ENCODE assay signal across 9 cellular contexts in the genomic region with DNA sequence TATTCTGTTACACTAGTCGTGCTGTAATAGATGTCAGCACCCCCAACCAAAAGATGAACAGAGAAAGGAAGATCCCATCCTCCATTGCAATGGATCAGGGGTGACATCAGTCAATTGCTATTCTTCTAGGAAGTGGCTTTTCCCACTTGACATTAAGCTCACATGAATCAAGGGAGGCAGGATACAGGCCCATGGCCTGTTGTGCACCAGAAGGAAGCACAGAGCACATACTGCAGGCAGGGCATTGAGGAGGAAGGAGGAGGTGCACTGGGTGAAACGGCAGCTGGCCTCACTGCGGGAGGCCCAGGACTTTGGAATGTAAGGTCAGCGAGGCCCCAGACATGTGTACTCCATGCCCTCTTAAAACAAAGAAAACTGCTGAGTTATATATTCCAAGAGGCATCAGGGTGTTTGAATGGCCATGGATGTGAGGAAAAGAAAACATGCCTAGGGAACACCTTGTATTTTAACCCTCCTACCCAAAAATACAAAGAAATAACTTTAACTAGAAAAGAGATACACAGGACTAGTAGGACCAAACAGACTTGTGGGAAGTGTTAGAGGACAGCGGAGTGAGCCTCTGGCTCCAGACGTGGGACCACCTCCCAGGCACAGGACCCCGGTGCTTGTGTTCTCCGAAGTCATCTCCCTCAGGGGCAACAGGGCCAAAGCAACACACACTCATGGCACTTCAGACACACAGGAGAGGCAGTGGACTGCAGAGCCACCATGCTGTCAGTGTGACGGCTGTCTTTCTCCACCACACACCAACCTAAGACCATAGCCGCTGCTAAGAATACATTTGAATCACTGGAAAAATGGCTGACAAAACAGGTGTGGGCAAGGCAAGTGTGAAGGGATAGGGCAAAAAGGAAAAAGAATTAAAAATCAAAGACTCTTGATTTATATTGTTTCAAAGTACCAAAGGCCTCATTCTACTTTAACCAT. TPM values are rescaled to one million over a fixed set of nuclear protein-coding genes. Genes with fewer than 3 reads are reported as not detected.
DNase-seq lines count a peak whose midpoint lies in the region; ATAC-seq, FAIRE-seq and TF ChIP-seq lines count a peak whose summit lies in the region.
"Had no signal": no experiment of that assay in that cellular context is flagged by ENCODE, and none has a peak within 500 bp of the region (broad histone marks: within the 10 kb centered on the region; RNA-seq: fewer than 3 reads in every experiment).

No MANE protein-coding gene starts in this region.

- no peak for DNase-seq in HFFc6
- DNase-seq in SJSA1 (ENCODE audit: low read depth in 1 of 2, low spot score in 2 of 2): peak; percentile 88 to 90
- DNase-seq in glomerular visceral epithelial cell (ENCODE audit: extremely low spot score): peak; percentile 93
- peak; percentile 86 for DNase-seq in small intestine
- no peak for DNase-seq in GDM1 (lab: John Stamatoyannopoulos, UW)
- DNase-seq in pons (ENCODE audit: low spot score): no peak
- no peak for DNase-seq in stimulated activated CD4-positive, alpha-beta T cell treated with anti-CD3 and anti-CD28 coated beads, Interleukin-12 subunit alpha, Interleukin-12 subunit beta, amount 100 ng/mL, for 4 hours
- DNase-seq: MV-4-11 had no signal

- H3K4me1 Mint-ChIP-seq in HFFc6 (ENCODE audit: low read depth): peaks cover 43% of the 10 kb centered on the region

- H3K27ac ChIP-seq in SJSA1: peak overlapping the region; percentile 71
- H3K27ac ChIP-seq in small intestine (ENCODE audit: low read depth in 1 of 2, low read length in 1 of 2): peak overlapping the region; percentile 7 to 39

- no peak for TF ChIP-seq CTCF in HFFc6 (IDR thresholded peaks at IDR 0.05)

- FAIRE-seq in small intestine (lab: Jason Lieb, UNC): no peak

- no peaks in the 10 kb centered on the region for H3K9me3 Mint-ChIP-seq in HFFc6

- H3K36me3 ChIP-seq in SJSA1 (no peaks in the 10 kb centered on the region), small intestine (ENCODE audit: control insufficient read depth in 2 of 2, insufficient read depth in 2 of 2, low read length in 2 of 2) (no peaks in the 10 kb centered on the region)

- H3K9me3 ChIP-seq in SJSA1 (replicated peaks) (no peaks in the 10 kb centered on the region), small intestine (ENCODE audit: control insufficient read depth, low read depth) (no peaks in the 10 kb centered on the region)

- H3K4me3 ChIP-seq in SJSA1: no peak overlapping the region
- H3K4me3 ChIP-seq in small intestine (ENCODE audit: low read depth in 1 of 2, low read length in 2 of 2): no peak overlapping the region

- no peaks in the 10 kb centered on the region for H3K27me3 ChIP-seq in SJSA1 (replicated peaks)
- no peaks in the 10 kb centered on the region for H3K27me3 ChIP-seq in small intestine (ENCODE audit: control insufficient read depth in 2 of 2, insufficient read depth in 2 of 2, low read length in 2 of 2)

- H3K4me1 ChIP-seq in SJSA1 (replicated peaks): peaks cover 65% of the 10 kb centered on the region
- no peaks in the 10 kb centered on the region for H3K4me1 ChIP-seq in small intestine (ENCODE audit: control insufficient read depth in 2 of 2, insufficient read depth in 1 of 2, low read depth in 1 of 2, low read length in 1 of 2)

- H3K36me3 Mint-ChIP-seq in HFFc6 (ENCODE audit: low read depth): 0 out of 2 replicates have a peak, but pooled peaks cover 6% of the 10 kb centered on the region

- H3K27ac Mint-ChIP-seq in HFFc6: peak overlapping the region; percentile 58

- WGBS in small intestine, 3 donors: 59 to 69% (median 66%) methylated on average over 10 of the region's 10 CpGs

- no peak overlapping the region for H3K4me3 Mint-ChIP-seq in HFFc6

- ATAC-seq in GM21723 (IDR thresholded peaks at IDR 0.05; ENCODE audit: unreplicated experiment): no peak

- H3K27me3 Mint-ChIP-seq in HFFc6 (ENCODE audit: insufficient read depth): no peaks in the 10 kb centered on the region

RNA-seq across cellular contexts. Expression of a gene that starts 51.4 kb away (rescaled TPM):
- 10 to 100 TPM; 37.9 to 46.1 (median 42.4) TPM for total RNA-seq in HFFc6 (2021; fragmentation: NEBNext Ultra II Directional; extraction: Animal tissue kit (Norgen Biotek cat#: 25700))
- 49.5 and 50.2 TPM in 2 replicates for total RNA-seq in SJSA1 (2014; rRNA removed; shearing (Covaris generic))
- 100 to 1,000 TPM in 2 of 3 donors, 10 to 100 TPM in 1; 41.0 to 215 (median 193) TPM for polyA plus RNA-seq in small intestine

Comparison
In these comparisons a context has a peak if more than half of its experiments do, and no peak if none do; other contexts are left out.
1. DNase-seq: peak in SJSA1 (2 of 2), glomerular visceral epithelial cell (single experiment) and small intestine (single experiment); none in HFFc6 (single experiment), GDM1 (single experiment), pons (single experiment) and stimulated activated CD4-positive, alpha-beta T cell treated with anti-CD3 and anti-CD28 coated beads, Interleukin-12 subunit alpha, Interleukin-12 subunit beta, amount 100 ng/mL, for 4 hours (single experiment).